31 cellular contexts compared by ENCODE assay signal in genomic region chr12:42380733-42381132, GRCh38.
"Had no signal": no experiment of that assay in that cellular context is flagged by ENCODE, and none has a peak within 500 bp of the region (broad histone marks: within the 10 kb centered on the region; RNA-seq: fewer than 3 reads in every experiment).

No MANE protein-coding gene starts in this region.

- H3K36me3 ChIP-seq: breast epithelium, cardiac muscle cell, colonic mucosa, WERI-Rb-1 had no signal

- H3K27me3 ChIP-seq: adrenal gland, body of pancreas, breast epithelium, cardiac muscle cell, colonic mucosa had no signal

- H3K4me3 ChIP-seq: adrenal gland, body of pancreas, breast epithelium, cardiac muscle cell, colonic mucosa had no signal

- H3K4me1 ChIP-seq: adrenal gland, breast epithelium, colonic mucosa had no signal

- DNase-seq: activated B cell treated with CpG ODN at 0.5 μM for 24 hours; activated CD4-positive, alpha-beta memory T cell treated with anti-CD3 and anti-CD28 coated beads for 36 hours; activated CD4-positive, alpha-beta T cell treated with anti-CD3 and anti-CD28 coated beads for 36 hours; activated CD4-positive, alpha-beta T cell treated with anti-CD3 and anti-CD28 coated beads, Interleukin-2, amount 10 ng/mL, durations not matched to agents 24 days and 14 days; activated CD8-positive, alpha-beta memory T cell treated with anti-CD3 and anti-CD28 coated beads, Interleukin-2, amount 10 ng/mL, durations not matched to agents 7 days and 5 days; activated CD8-positive, alpha-beta memory T cell treated with anti-CD3 and anti-CD28 coated beads, Interleukin-2, amount 50 U/mL, for 4 hours; activated CD8-positive, alpha-beta T cell treated with anti-CD3 and anti-CD28 coated beads, Interleukin-2, amount 10 ng/mL, durations not matched to agents 7 days and 5 days; activated effector memory CD4-positive, alpha-beta T cell treated with anti-CD3 and anti-CD28 coated beads, Interleukin-2, amount 50 U/mL, for 16 hours; activated naive CD4-positive, alpha-beta T cell treated with anti-CD3 and anti-CD28 coated beads for 36 hours; activated naive CD8-positive, alpha-beta T cell treated with anti-CD3 and anti-CD28 coated beads for 36 hours; activated naive CD8-positive, alpha-beta T cell treated with anti-CD3 and anti-CD28 coated beads, Interleukin-2, amount 50 U/mL, for 24 hours; activated T-cell treated with anti-CD3 and anti-CD28 coated beads, Interleukin-2, amount 50 U/mL, for 1 hour; activated T-cell treated with anti-CD3 and anti-CD28 coated beads, Interleukin-2, amount 50 U/mL, for 48 hours; adrenal gland; amygdala; aorta; body of pancreas; central memory CD4-positive, alpha-beta T cell; cerebellar nuclear complex; colonic mucosa; effector memory CD4-positive, alpha-beta T cell; endodermal cell; foreskin fibroblast; head of caudate nucleus; T-helper 9 cell; WERI-Rb-1 had no signal

- FAIRE-seq: frontal cortex had no signal

- H3K9me3 ChIP-seq: adrenal gland, body of pancreas, breast epithelium, colonic mucosa had no signal

- ATAC-seq: activated CD4-positive, alpha-beta T cell treated with anti-CD3 and anti-CD28 coated beads for 36 hours; activated CD4-positive, CD25-positive, alpha-beta regulatory T cell treated with anti-CD3 and anti-CD28 coated beads, Interleukin-2, amount 50 U/mL, for 24 hours; activated CD8-positive, alpha-beta memory T cell treated with anti-CD3 and anti-CD28 coated beads, Interleukin-2, amount 10 ng/mL, durations not matched to agents 7 days and 5 days; activated CD8-positive, alpha-beta T cell treated with anti-CD3 and anti-CD28 coated beads, Interleukin-2, amount 10 ng/mL, durations not matched to agents 7 days and 5 days; activated naive CD8-positive, alpha-beta T cell treated with anti-CD3 and anti-CD28 coated beads, Interleukin-2, amount 50 U/mL, for 24 hours; body of pancreas; esophagus mucosa had no signal

- H3K27ac ChIP-seq: adrenal gland, body of pancreas, breast epithelium, cardiac muscle cell, colonic mucosa, WERI-Rb-1 had no signal
